ENCODE assay signal across 1 cellular context in genomic region chr7:150338166-150338829, GRCh38.
A peak's percentile ranks its signal among the peaks of the same experiment; 100 is the strongest.
TF ChIP-seq lines count a peak whose summit lies in the region.

No MANE protein-coding gene starts in this region.

TF ChIP-seq in K562, 482 proteins besides CTCF, POLR2A, EP300 and RAD21:
- TF ChIP-seq NR3C1 (CRISPR knock-in tag; IDR thresholded peaks at IDR 0.05) (no peak), POLR2G (IDR thresholded peaks at IDR 0.05; ENCODE audit: low read depth, low read length) (0 out of 2 replicates have a peak, but pooled peaks have one; percentile 21), MED1 (CRISPR knock-in tag; IDR thresholded peaks at IDR 0.05; ENCODE audit: borderline replicate concordance) (no peak), HNRNPLL (IDR thresholded peaks at IDR 0.05; ENCODE audit: low read depth, low read length, poor library complexity, severe bottlenecking) (no peak)
